21 cellular contexts compared by ENCODE assay signal in genomic region chr4:96241819-96242218, GRCh38.
DNase-seq lines count a peak whose midpoint lies in the region; ATAC-seq, FAIRE-seq and TF ChIP-seq lines count a peak whose summit lies in the region.
"Had no signal": no experiment of that assay in that cellular context is flagged by ENCODE, and none has a peak within 500 bp of the region (broad histone marks: within the 10 kb centered on the region; RNA-seq: fewer than 3 reads in every experiment).

No MANE protein-coding gene starts in this region.

- H3K9me1 ChIP-seq in IMR-90 (ENCODE audit: insufficient read depth, low read length): no peaks in the 10 kb centered on the region

- no peak for TF ChIP-seq POLR2A in A549 (IDR thresholded peaks at IDR 0.05; ENCODE audit: low read length)
- TF ChIP-seq POLR2A in IMR-90 (IDR thresholded peaks at IDR 0.05; ENCODE audit: low read depth, low read length): no peak
- no peak for TF ChIP-seq POLR2A in suprapubic skin (IDR thresholded peaks at IDR 0.05)

- no peaks in the 10 kb centered on the region for H3K79me1 ChIP-seq in IMR-90 (ENCODE audit: low read depth in 1 of 2, low read length in 2 of 2)

- H4K20me1 ChIP-seq in IMR-90 (ENCODE audit: insufficient read depth, low read length): no peaks in the 10 kb centered on the region
- H4K20me1 ChIP-seq: BLaER1 treated with 17β-estradiol and CSF1 and Interleukin-3, amounts not matched to agents 10 nM and 100 nM had no signal

- H3K9me3 ChIP-seq in A549: no peaks in the 10 kb centered on the region
- H3K9me3 ChIP-seq in IMR-90 (ENCODE audit: control insufficient read depth, insufficient read depth, low read length): peaks cover 2% of the 10 kb centered on the region
- no peaks in the 10 kb centered on the region for H3K9me3 ChIP-seq in suprapubic skin
- H3K9me3 ChIP-seq: Caco-2 had no signal

- in situ Hi-C loops in IMR-90 (cut with MboI; ENCODE audit: low sequenced_read_pairs): no loop called here

- H4K8ac ChIP-seq in IMR-90 (ENCODE audit: low read depth in 2 of 2, low read length in 2 of 2): no peak overlapping the region

- CTCF ChIA-PET in A549 (lab: Yijun Ruan, JAX): no interaction called here
- CTCF ChIA-PET in IMR-90 (lab: Yijun Ruan, JAX): no interaction called here

- H4K5ac ChIP-seq in IMR-90 (ENCODE audit: low read depth, low read length): no peak overlapping the region

- no peak overlapping the region for H3K4ac ChIP-seq in IMR-90 (ENCODE audit: low read depth, low read length)

- no peak overlapping the region for H3K4me3 ChIP-seq in A549
- H3K4me3 ChIP-seq in IMR-90 (ENCODE audit: insufficient read depth, low read depth, low read length): no peak overlapping the region
- no peak overlapping the region for H3K4me3 ChIP-seq in suprapubic skin
- H3K4me3 ChIP-seq: BLaER1 treated with 17β-estradiol and CSF1 and Interleukin-3, amounts not matched to agents 10 nM and 100 nM had no signal

- TF ChIP-seq EP300 in A549 (IDR thresholded peaks at IDR 0.05): no peak
- no peak for TF ChIP-seq EP300 in suprapubic skin (IDR thresholded peaks at IDR 0.05)

- H4K91ac ChIP-seq in IMR-90 (ENCODE audit: insufficient read depth, low read depth, low read length): no peak overlapping the region

- no peak overlapping the region for H3K23ac ChIP-seq in IMR-90 (ENCODE audit: low read depth, low read length)

- no peak overlapping the region for H3K18ac ChIP-seq in IMR-90 (ENCODE audit: low read depth, low read length)

- no peak overlapping the region for H2AK5ac ChIP-seq in IMR-90 (ENCODE audit: low read depth, low read length)

- no peaks in the 10 kb centered on the region for H3K4me1 ChIP-seq in A549
- H3K4me1 ChIP-seq in IMR-90 (ENCODE audit: control insufficient read depth, insufficient read depth, low read length): no peaks in the 10 kb centered on the region
- no peaks in the 10 kb centered on the region for H3K4me1 ChIP-seq in suprapubic skin
- H3K4me1 ChIP-seq: BLaER1 treated with 17β-estradiol and CSF1 and Interleukin-3, amounts not matched to agents 10 nM and 100 nM; Caco-2 had no signal

- H3K56ac ChIP-seq in IMR-90 (ENCODE audit: extremely low read depth, insufficient read depth, low read length): no peak overlapping the region

- no peak overlapping the region for H2AK9ac ChIP-seq in IMR-90 (replicated peaks; ENCODE audit: low read depth, low read length, poor library complexity)

- POLR2A ChIA-PET in A549 (lab: Yijun Ruan, JAX) (no interaction called here), IMR-90 (lab: Charles Lee; ENCODE audit: unreplicated experiment) (no interaction called here)

- H2BK15ac ChIP-seq in IMR-90 (ENCODE audit: low read depth, low read length): no peak overlapping the region

- H2BK20ac ChIP-seq in IMR-90 (ENCODE audit: low read depth, low read length): no peak overlapping the region

- TF ChIP-seq CTCF in A549 (IDR thresholded peaks at IDR 0.05): no peak
- TF ChIP-seq CTCF in IMR-90 (conservative IDR thresholded peaks at IDR 0.05; ENCODE audit: low read depth, low read length): no peak
- no peak for TF ChIP-seq CTCF in suprapubic skin (IDR thresholded peaks at IDR 0.05)

- H3K27me3 ChIP-seq in IMR-90 (ENCODE audit: control insufficient read depth, insufficient read depth, low read length) (no peaks in the 10 kb centered on the region), suprapubic skin (no peaks in the 10 kb centered on the region)
- H3K27me3 ChIP-seq: BLaER1 treated with 17β-estradiol and CSF1 and Interleukin-3, amounts not matched to agents 10 nM and 100 nM had no signal

- TF ChIP-seq RAD21 in A549 (conservative IDR thresholded peaks at IDR 0.05 in 1 of 2, IDR thresholded peaks at IDR 0.05 in 1 of 2): no peak
- TF ChIP-seq RAD21 in IMR-90 (IDR thresholded peaks at IDR 0.05; ENCODE audit: low read length): no peak

- dilution Hi-C loops in IMR-90 (cut with HindIII; ENCODE audit: low sequenced_read_pairs, unreplicated experiment): no loop called here

- DNase-seq in A549 (ENCODE audit: low read depth in 1 of 2, low spot score in 1 of 2): no peak
- no peak for DNase-seq in IMR-90
- no peak for DNase-seq in frontal cortex (ENCODE audit: low spot score in 2 of 2)
- no peak for DNase-seq in suprapubic skin (ENCODE audit: low spot score in 2 of 2)
- DNase-seq in HuH-7 (ENCODE audit: low spot score): no peak
- DNase-seq in HuH-7.5 (ENCODE audit: low spot score): no peak
- DNase-seq: 8988T; AML-193; Caco-2; Calu3; CD4-positive, alpha-beta T cell; CD8-positive, alpha-beta T cell; DMS79 treated with DMSO at 0.1 percent for 48 hours; GF-D8 had no signal

- H2BK5ac ChIP-seq in IMR-90 (ENCODE audit: low read depth, low read length, poor library complexity, severe bottlenecking): no peak overlapping the region

- FAIRE-seq in A549 (lab: Jason Lieb, UNC): no peak
- FAIRE-seq in frontal cortex (lab: Jason Lieb, UNC): peak; percentile 26
- FAIRE-seq: A204.1, D721Med, G401.6, GM12891, GM19239 had no signal

- H2BK120ac ChIP-seq in IMR-90 (ENCODE audit: low read depth, low read length): no peak overlapping the region

- intact Hi-C loops in IMR-90 (cut with micrococcal nuclease): no loop called here

- ATAC-seq in A549: no peak
- no peak for ATAC-seq in IMR-90 (ENCODE audit: low read depth)
- ATAC-seq: CD8-positive, alpha-beta T cell had no signal

- no peak overlapping the region for H3K9ac ChIP-seq in IMR-90 (ENCODE audit: low read depth, low read length)
- H3K9ac ChIP-seq: BLaER1 treated with 17β-estradiol and CSF1 and Interleukin-3, amounts not matched to agents 10 nM and 100 nM had no signal

- no peak overlapping the region for H2AFZ ChIP-seq in IMR-90 (replicated peaks; ENCODE audit: low read length, poor library complexity)

- H3K36me3 ChIP-seq in IMR-90 (ENCODE audit: control insufficient read depth, insufficient read depth, low read length) (no peaks in the 10 kb centered on the region), suprapubic skin (no peaks in the 10 kb centered on the region)
- H3K36me3 ChIP-seq: BLaER1 treated with 17β-estradiol and CSF1 and Interleukin-3, amounts not matched to agents 10 nM and 100 nM had no signal

- no peak overlapping the region for H3K27ac ChIP-seq in A549
- no peak overlapping the region for H3K27ac ChIP-seq in IMR-90 (ENCODE audit: insufficient read depth, low read length)
- H3K27ac ChIP-seq in suprapubic skin: no peak overlapping the region
- H3K27ac ChIP-seq: BLaER1 treated with 17β-estradiol and CSF1 and Interleukin-3, amounts not matched to agents 10 nM and 100 nM; C4-2B had no signal

- H3K14ac ChIP-seq in IMR-90 (replicated peaks; ENCODE audit: low read depth, low read length): no peak overlapping the region

- H3K4me2 ChIP-seq in A549 (no peak overlapping the region), IMR-90 (ENCODE audit: low read depth, low read length) (no peak overlapping the region)
- H3K4me2 ChIP-seq: BLaER1 treated with 17β-estradiol and CSF1 and Interleukin-3, amounts not matched to agents 10 nM and 100 nM had no signal

- BruUV-seq in IMR-90 (replicated peaks; lab: Mats Ljungman, UMichigan): no TSS peak

TF ChIP-seq in A549, 52 proteins besides CTCF, POLR2A, EP300 and RAD21:
- TF ChIP-seq HES2 (IDR thresholded peaks at IDR 0.05) (no peak), CBX2 (IDR thresholded peaks at IDR 0.05; ENCODE audit: borderline replicate concordance, low read depth) (no peak), CEBPB (IDR thresholded peaks at IDR 0.05) (no peak), MAFK (IDR thresholded peaks at IDR 0.05; ENCODE audit: partially characterized antibody) (peak; percentile 6)

TF ChIP-seq in IMR-90, 13 proteins besides CTCF, POLR2A, EP300 and RAD21:
- TF ChIP-seq CHD1 (IDR thresholded peaks at IDR 0.05; ENCODE audit: low read depth, low read length) (no peak), MAFK (IDR thresholded peaks at IDR 0.05; ENCODE audit: low read depth, low read length) (0 out of 2 replicates have a peak, but pooled peaks have one; percentile 42)
